In the genomic region with DNA sequence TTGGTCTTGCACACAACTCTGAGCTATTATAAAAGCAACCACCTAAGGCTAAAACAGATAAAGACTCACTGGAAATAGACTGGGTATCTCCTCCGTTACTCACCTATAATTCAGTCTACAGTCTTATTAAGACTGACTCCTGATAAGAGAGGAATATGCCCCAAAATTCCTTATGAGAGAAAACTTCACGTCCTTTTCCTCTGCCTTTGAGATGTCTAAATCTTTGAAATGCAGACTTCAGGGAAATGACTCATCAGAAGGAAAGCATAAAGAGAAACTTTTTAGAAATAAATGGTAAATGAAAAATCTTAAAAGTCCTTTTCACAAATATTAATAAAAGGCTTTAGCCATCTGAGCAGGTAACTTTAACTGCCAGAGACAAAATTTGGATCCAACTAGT, we compare ENCODE assay signal across 38 cellular contexts.
"Had no signal": no experiment of that assay in that cellular context is flagged by ENCODE, and none has a peak within 500 bp of the region (broad histone marks: within the 10 kb centered on the region; RNA-seq: fewer than 3 reads in every experiment).

No MANE protein-coding gene starts in this region.

- FAIRE-seq: RCC 7860 had no signal

- H3K27ac ChIP-seq: adrenal gland, brain microvascular endothelial cell, KMS-11, PC-9, VCaP had no signal

- H3K4me2 ChIP-seq: KMS-11, PC-9 had no signal

- H3K9me3 ChIP-seq: adrenal gland had no signal

- H3K36me3 ChIP-seq: adrenal gland, brain microvascular endothelial cell had no signal

- DNase-seq: activated B cell treated with CpG ODN at 0.5 μM for 24 hours; activated CD4-positive, alpha-beta T cell treated with anti-CD3 and anti-CD28 coated beads for 1 hour; activated CD4-positive, alpha-beta T cell treated with anti-CD3 and anti-CD28 coated beads for 48 hours; activated CD8-positive, alpha-beta memory T cell treated with anti-CD3 and anti-CD28 coated beads for 24 hours; activated CD8-positive, alpha-beta memory T cell treated with anti-CD3 and anti-CD28 coated beads, Interleukin-2, amount 50 U/mL, for 48 hours; activated naive CD4-positive, alpha-beta T cell; activated naive CD8-positive, alpha-beta T cell treated with anti-CD3 and anti-CD28 coated beads, Interleukin-2, amount 10 ng/mL, durations not matched to agents 7 days and 5 days; activated T-cell treated with anti-CD3 and anti-CD28 coated beads, Interleukin-2, amount 50 U/mL, for 1 hour; activated T-cell treated with anti-CD3 and anti-CD28 coated beads, Interleukin-2, amount 50 U/mL, for 72 hours; anterior cingulate cortex; brain microvascular endothelial cell; central memory CD4-positive, alpha-beta T cell; MM.1S; NCI-H1092 treated with DMSO at 0.1 percent for 48 hours; NCI-H1417; NCI-H146; NCI-H187; NCI-H2029 treated with DMSO at 0.1 percent for 48 hours; NCI-H2107; NCI-H2171; NCI-H2227 treated with DMSO at 0.1 percent for 48 hours; NCI-H446 treated with DMSO at 0.1 percent for 48 hours; NCI-H524; NCI-H69; NCI-H82; NK-92 treated with Interleukin-12 subunit alpha and Interleukin-12 subunit beta, amount 100 ng/mL, for 24 hours; PC-9; Right ventricle myocardium superior; SW 1271; T-helper 1 cell; T-helper 2 cell; T-helper 9 cell had no signal

- H2AFZ ChIP-seq: PC-9 had no signal

- H3K4me1 ChIP-seq: adrenal gland had no signal

- H3K4me3 ChIP-seq: adrenal gland, PC-9 had no signal

- ATAC-seq: activated CD8-positive, alpha-beta memory T cell treated with anti-CD3 and anti-CD28 coated beads, Interleukin-2, amount 10 ng/mL, durations not matched to agents 7 days and 5 days; activated T-cell treated with anti-CD3 and anti-CD28 coated beads, Interleukin-2, amount 50 U/mL, for 72 hours; activated T-helper 17 cell treated with anti-CD3 and anti-CD28 coated beads, Interleukin-2, amount 50 U/mL, for 72 hours had no signal

- H3K9ac ChIP-seq: KMS-11 had no signal

- H3K27me3 ChIP-seq: adrenal gland, brain microvascular endothelial cell had no signal
